In the genomic region with DNA sequence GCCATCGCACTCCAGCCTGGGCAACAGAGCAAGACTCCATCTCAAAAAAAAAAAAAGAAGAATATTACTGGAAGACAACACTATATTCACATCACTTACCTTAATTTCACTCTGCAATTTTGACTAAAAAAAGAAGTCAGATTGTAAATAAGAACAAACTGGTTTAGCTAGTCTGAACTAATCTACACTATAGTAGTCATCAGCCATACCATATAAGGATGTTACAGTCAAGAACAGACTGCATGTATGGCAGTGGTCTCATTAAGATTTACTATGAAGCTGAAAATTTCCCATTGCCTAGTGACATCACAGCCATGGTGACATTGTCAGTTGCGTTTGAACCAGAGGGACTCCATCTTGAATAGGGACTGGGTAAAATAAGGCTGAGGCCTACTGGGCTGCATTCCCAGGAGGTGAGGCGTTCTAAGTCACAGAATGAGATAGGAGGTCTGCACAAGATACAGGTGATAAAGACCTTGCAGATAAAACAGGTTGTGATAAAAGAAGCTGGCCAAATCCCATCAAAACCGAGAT, we compare ENCODE assay signal across 24 cellular contexts.
"Had no signal": no experiment of that assay in that cellular context is flagged by ENCODE, and none has a peak within 500 bp of the region (broad histone marks: within the 10 kb centered on the region; RNA-seq: fewer than 3 reads in every experiment).

No MANE protein-coding gene starts in this region.

- H3K27ac ChIP-seq: breast epithelium, parathyroid adenoma, psoas muscle, thoracic aorta had no signal

- H3K27me3 Mint-ChIP-seq: central memory CD8-positive, alpha-beta T cell; dendritic cell treated with granulocyte-macrophage colony-stimulating factor and Interleukin-4, amounts not matched to agents 40 ng/mL and 50 ng/mL, for 4 days; naive thymus-derived CD8-positive, alpha-beta T cell; stimulated activated naive CD8-positive, alpha-beta T cell treated with anti-CD3 and anti-CD28 coated beads, Interleukin-15, Interleukin-2, amounts not matched to agents 100 ng/mL and 50 ng/mL, for 24 hours had no signal

- H3K9ac ChIP-seq: parathyroid adenoma had no signal

- ATAC-seq: activated naive CD4-positive, alpha-beta T cell treated with anti-CD3 and anti-CD28 coated beads, Interleukin-2, amount 50 U/mL, for 72 hours; activated T-cell treated with anti-CD3 and anti-CD28 coated beads, Interleukin-2, amount 50 U/mL, for 72 hours; left colon; psoas muscle had no signal

- DNase-seq: activated CD4-positive, alpha-beta T cell treated with anti-CD3 and anti-CD28 coated beads, Interleukin-2, amount 50 U/mL, for 4 hours; activated naive CD4-positive, alpha-beta T cell; activated T-cell treated with anti-CD3 and anti-CD28 coated beads for 4 hours; activated T-cell treated with anti-CD3 and anti-CD28 coated beads, Interleukin-2, amount 50 U/mL, for 72 hours; head of caudate nucleus; hippocampal formation; immature natural killer cell; kidney; left colon; naive thymus-derived CD8-positive, alpha-beta T cell; occipital lobe; psoas muscle; stimulated activated CD4-positive, alpha-beta T cell treated with anti-CD3 and anti-CD28 coated beads, Interleukin-2, amount 100 ng/mL, for 24 hours; T-helper 2 cell had no signal

- H3K36me3 ChIP-seq: breast epithelium, thoracic aorta had no signal

- H3K4me1 Mint-ChIP-seq: mesothelial cell of epicardium, neural crest cell had no signal

- H3K27me3 ChIP-seq: breast epithelium had no signal

- H3K4me2 ChIP-seq: smooth muscle cell had no signal

- H3K4me3 ChIP-seq: breast epithelium, psoas muscle, smooth muscle cell, thoracic aorta had no signal

- H3K4me1 ChIP-seq: breast epithelium, parathyroid adenoma, psoas muscle had no signal

- H3K4me3 Mint-ChIP-seq: activated T-cell treated with anti-CD3 and anti-CD28 coated beads, Interleukin-2, amount 50 U/mL, for 72 hours; central memory CD8-positive, alpha-beta T cell; dendritic cell treated with granulocyte-macrophage colony-stimulating factor and Interleukin-4, amounts not matched to agents 40 ng/mL and 50 ng/mL, for 4 days; immature natural killer cell; mesothelial cell of epicardium; naive thymus-derived CD8-positive, alpha-beta T cell; neural crest cell; stimulated activated naive CD8-positive, alpha-beta T cell treated with anti-CD3 and anti-CD28 coated beads, Interleukin-15, Interleukin-2, amounts not matched to agents 100 ng/mL and 50 ng/mL, for 24 hours had no signal

- H3K9me3 ChIP-seq: breast epithelium, psoas muscle had no signal

- H3K27ac Mint-ChIP-seq: activated naive CD4-positive, alpha-beta T cell treated with anti-CD3 and anti-CD28 coated beads, Interleukin-2, amount 50 U/mL, for 72 hours; activated T-cell treated with anti-CD3 and anti-CD28 coated beads, Interleukin-2, amount 50 U/mL, for 72 hours; dendritic cell treated with granulocyte-macrophage colony-stimulating factor and Interleukin-4, amounts not matched to agents 40 ng/mL and 50 ng/mL, for 4 days; mesothelial cell of epicardium; stimulated activated naive CD8-positive, alpha-beta T cell treated with anti-CD3 and anti-CD28 coated beads, Interleukin-15, Interleukin-2, amounts not matched to agents 100 ng/mL and 50 ng/mL, for 24 hours had no signal

- H2AFZ ChIP-seq: parathyroid adenoma had no signal
